In genomic region chr16:8850279-8850885, GRCh38 we compare ENCODE assay signal across 8 cellular contexts. TPM values are rescaled to one million over a fixed set of nuclear protein-coding genes. Genes with fewer than 3 reads are reported as not detected.
DNase-seq lines count a peak whose midpoint lies in the region; ATAC-seq and TF ChIP-seq lines count a peak whose summit lies in the region.

No MANE protein-coding gene starts in this region.

- intact Hi-C loops in ascending aorta (cut with DNase I) (no loop called here), left lung (cut with DNase I) (no loop called here)

- H3K9me3 ChIP-seq in ascending aorta (no peaks in the 10 kb centered on the region), left lung (no peaks in the 10 kb centered on the region), BE2C (no peaks in the 10 kb centered on the region)

- H3K27me3 ChIP-seq in ascending aorta: no peaks in the 10 kb centered on the region
- no peaks in the 10 kb centered on the region for H3K27me3 ChIP-seq in left lung
- no peaks in the 10 kb centered on the region for H3K27me3 ChIP-seq in BE2C

- in situ Hi-C loops in KBM-7 (cut with MboI; ENCODE audit: low pct_unique_long_range_greater_than_20kb, low sequenced_read_pairs): no loop called here

- TF ChIP-seq CTCF in ascending aorta (IDR thresholded peaks at IDR 0.05) (no peak), left lung (IDR thresholded peaks at IDR 0.05) (no peak), BE2C (IDR thresholded peaks at IDR 0.05; ENCODE audit: low read depth, low read length) (no peak)

- H3K4me1 ChIP-seq in ascending aorta (peaks cover 0 to 6% of the 10 kb centered on the region in 2 donors), left lung (peaks cover 0 to 28% of the 10 kb centered on the region in 2 donors), BE2C (peaks cover 15% of the 10 kb centered on the region)

- peak overlapping the region; percentile 36 to 37 for H3K27ac ChIP-seq in ascending aorta
- peak overlapping the region in 1 of 2 donors; percentile 68 for H3K27ac ChIP-seq in left lung

- DNase-seq in AG20443 (ENCODE audit: low spot score) (peak; percentile 78), KBM-7 (peak; percentile 85), ascending aorta (ENCODE audit: low spot score in 2 of 2) (peak in 1 of 2 donors; percentile 82), left lung (peak in 1 of 2 donors; percentile 84), SW480 (ENCODE audit: low spot score) (no peak), NCI-H1048 (lab: John Stamatoyannopoulos, UW) (no peak), BE2C (no peak)

- H3K4me3 ChIP-seq in ascending aorta: no peak overlapping the region
- no peak overlapping the region for H3K4me3 ChIP-seq in left lung
- H3K4me3 ChIP-seq in BE2C (ENCODE audit: low read depth, low read length): no peak overlapping the region

- H3K36me3 ChIP-seq in ascending aorta: peaks cover 34 to 60% of the 10 kb centered on the region in 2 donors
- peaks cover 0 to 92% of the 10 kb centered on the region in 2 donors for H3K36me3 ChIP-seq in left lung
- peaks cover 90% of the 10 kb centered on the region for H3K36me3 ChIP-seq in BE2C

- peak; percentile 67 for ATAC-seq in left lung
- ATAC-seq in GM18867 (IDR thresholded peaks at IDR 0.05; ENCODE audit: unreplicated experiment): no peak

RNA-seq across cellular contexts. Expression of gene CARHSP1, which starts 18.4 kb away (rescaled TPM):
- total RNA-seq in ascending aorta: 151 TPM
- total RNA-seq in left lung: 10 to 100 TPM; 74.0 to 96.0 TPM
- polyA plus RNA-seq in BE2C (2012; ENCODE audit: insufficient read depth, insufficient read length, low read depth): 101 TPM

RNA-seq across cellular contexts. Expression of gene LITAFD, which starts 31.8 kb away (rescaled TPM):
- total RNA-seq in ascending aorta: not detected
- total RNA-seq in left lung: not detected
- not detected for polyA plus RNA-seq in BE2C (2012; ENCODE audit: insufficient read depth, insufficient read length, low read depth)

RNA-seq across cellular contexts. Expression of gene PMM2, which starts 52.7 kb away (rescaled TPM):
- 17.9 TPM for total RNA-seq in ascending aorta
- total RNA-seq in left lung: 10 to 100 TPM; 35.8 to 38.2 TPM
- 62.2 TPM for polyA plus RNA-seq in BE2C (2012; ENCODE audit: insufficient read depth, insufficient read length, low read depth)

RNA-seq across cellular contexts. Expression of gene TMEM186, which starts 52.9 kb away (rescaled TPM):
- total RNA-seq in ascending aorta (1.5 TPM), left lung (1 to 10 TPM; 8.8 to 9.8 TPM)
- polyA plus RNA-seq in BE2C (2012; ENCODE audit: insufficient read depth, insufficient read length, low read depth): 23.5 TPM

Comparison
In these comparisons a context has a peak if more than half of its experiments do, and no peak if none do; other contexts are left out.
1. DNase-seq: peak in AG20443 (single experiment) and KBM-7 (single experiment); none in SW480 (single experiment), NCI-H1048 (single experiment) and BE2C (single experiment).